Comparison of ENCODE assay signal across 1 cellular context in genomic region chr4:6681191-6681590, GRCh38.
TF ChIP-seq lines count a peak whose summit lies in the region.

No MANE protein-coding gene starts in this region.

TF ChIP-seq in A549, 52 proteins besides CTCF, POLR2A, EP300 and RAD21 (continued from another document):
- TF ChIP-seq REST (IDR thresholded peaks at IDR 0.05) (no peak), RFX5 (IDR thresholded peaks at IDR 0.05) (no peak), NFE2L2 (conservative IDR thresholded peaks at IDR 0.05; ENCODE audit: low read length) (no peak), ZC3H11A (IDR thresholded peaks at IDR 0.05) (no peak), HEYL (CRISPR knock-in tag; IDR thresholded peaks at IDR 0.05) (no peak), POLR2AphosphoS2 (conservative IDR thresholded peaks at IDR 0.05; ENCODE audit: low read length) (no peak), MAX (IDR thresholded peaks at IDR 0.05) (no peak), SMC3 (IDR thresholded peaks at IDR 0.05) (no peak), HES2 (IDR thresholded peaks at IDR 0.05) (no peak), PBX3 (IDR thresholded peaks at IDR 0.05) (no peak), HOXB5 (CRISPR knock-in tag; IDR thresholded peaks at IDR 0.05) (no peak), KDM5A (IDR thresholded peaks at IDR 0.05) (no peak), RNF2 (IDR thresholded peaks at IDR 0.05; ENCODE audit: borderline replicate concordance, low read depth) (no peak), CEBPB (IDR thresholded peaks at IDR 0.05) (no peak), KDM1A (IDR thresholded peaks at IDR 0.05; ENCODE audit: low read depth) (no peak), HOXA7 (CRISPR knock-in tag; IDR thresholded peaks at IDR 0.05) (no peak)
TF ChIP-seq in A549: peak in this region for 0.
